ENCODE assay signal across 40 cellular contexts in genomic region chr4:189084671-189085070, GRCh38.
A peak's percentile ranks its signal among the peaks of the same experiment; 100 is the strongest.
DNase-seq lines count a peak whose midpoint lies in the region; ATAC-seq, FAIRE-seq and TF ChIP-seq lines count a peak whose summit lies in the region.
"Had no signal": no experiment of that assay in that cellular context is flagged by ENCODE, and none has a peak within 500 bp of the region (broad histone marks: within the 10 kb centered on the region; RNA-seq: fewer than 3 reads in every experiment).

No MANE protein-coding gene starts in this region.

- H3K4me3 ChIP-seq in HepG2 (replicated peaks in 1 of 3; ENCODE audit: insufficient read depth in 1 of 3, low read depth in 2 of 3, low read length in 3 of 3) (no peak overlapping the region), right lobe of liver (no peak overlapping the region), H1 (ENCODE audit: extremely low read depth in 1 of 4, insufficient read depth in 2 of 4, low read depth in 3 of 4, low read length in 4 of 4) (no peak overlapping the region), Peyer's patch (no peak overlapping the region)
- H3K4me3 ChIP-seq: A549, cardiac muscle cell, coronary artery, GM12878, HAP-1, SJCRH30, spleen had no signal

- TF ChIP-seq POLR2A in HepG2 (IDR thresholded peaks at IDR 0.05; ENCODE audit: insufficient read depth in 1 of 2, low read depth in 2 of 2, low read length in 2 of 2), result no peak
- TF ChIP-seq POLR2A in right lobe of liver (IDR thresholded peaks at IDR 0.05), result no peak
- no peak for TF ChIP-seq POLR2A in H1 (IDR thresholded peaks at IDR 0.05; ENCODE audit: control extremely low read depth in 1 of 2, low read depth in 2 of 2, low read length in 2 of 2)
- no peak for TF ChIP-seq POLR2A in Peyer's patch (IDR thresholded peaks at IDR 0.05)

- no TSS peak for BruUV-seq in HepG2 (replicated peaks; lab: Mats Ljungman, UMichigan)

- POLR2A ChIA-PET in HepG2 (lab: Yijun Ruan, JAX) (no interaction called here), H1 (lab: Charles Lee; ENCODE audit: partially characterized antibody) (no interaction called here)
- POLR2A ChIA-PET in CD4-positive, alpha-beta T cell (lab: Charles Lee), result no interaction called here

- CTCF ChIA-PET in HepG2 (lab: Yijun Ruan, JAX; ENCODE audit: low intra/inter-chr PET ratio, low total read pairs) (no interaction called here), H1 (lab: Charles Lee; ENCODE audit: partially characterized antibody) (interaction anchor here (0.7 to 2.8 kb wide), 7 partner anchors 11 to 302 kb away, joined by 3 to 17 read pairs (median 5); no protein-coding TSS in a partner anchor)
- CTCF ChIA-PET in CD4-positive, alpha-beta T cell (lab: Charles Lee), result no interaction called here

- in situ Hi-C loops in HepG2 (cut with HindIII; ENCODE audit: extremely low pct_ligation_motif_present, low pct_unique_long_range_greater_than_20kb), result no loop called here

- no peak for FAIRE-seq in HepG2 (lab: Jason Lieb, UNC)
- FAIRE-seq in H1 (lab: Jason Lieb, UNC), result peak; percentile 77
- FAIRE-seq: A549, astrocyte, D721Med, GM12878, keratinocyte had no signal

- no peak overlapping the region for H3K4me3 Mint-ChIP-seq in CD4-positive, alpha-beta T cell
- H3K4me3 Mint-ChIP-seq: activated CD8-positive, alpha-beta memory T cell treated with anti-CD3 and anti-CD28 coated beads, Interleukin-2, amount 10 ng/mL, durations not matched to agents 7 days and 5 days; activated T-cell treated with anti-CD3 and anti-CD28 coated beads, Interleukin-2, amount 50 U/mL, for 4 hours; CD4-positive, CD25-positive, alpha-beta regulatory T cell; mesothelial cell of epicardium had no signal

- no peak overlapping the region for H3K23ac ChIP-seq in H1 (ENCODE audit: insufficient read length)

- H2BK5ac ChIP-seq in H1 (ENCODE audit: low read depth, low read length), result no peak overlapping the region

- H2BK15ac ChIP-seq in H1 (ENCODE audit: low read length), result no peak overlapping the region

- H3K4me2 ChIP-seq in HepG2 (ENCODE audit: low read depth, low read length) (no peak overlapping the region), H1 (ENCODE audit: insufficient read depth in 1 of 2, low read depth in 2 of 2, low read length in 2 of 2) (no peak overlapping the region)
- H3K4me2 ChIP-seq: A549 had no signal

- H3K9ac ChIP-seq in HepG2 (ENCODE audit: insufficient read depth, low read depth, low read length), result no peak overlapping the region
- no peak overlapping the region for H3K9ac ChIP-seq in H1 (replicated peaks in 1 of 4; ENCODE audit: extremely low read depth in 1 of 4, low read depth in 3 of 4, low read length in 3 of 4)

- intact Hi-C loops in HepG2 (cut with micrococcal nuclease; ENCODE audit: unreplicated experiment), result no loop called here
- intact Hi-C loops in right lobe of liver (cut with DNase I), result no loop called here
- intact Hi-C loops in CD4-positive, alpha-beta T cell (cut with DNase I, micrococcal nuclease), result no loop called here

- H2BK12ac ChIP-seq in H1 (ENCODE audit: low read depth, low read length), result no peak overlapping the region

- no peak overlapping the region for H3K4ac ChIP-seq in H1 (replicated peaks; ENCODE audit: insufficient read length, low read depth, low read length)

- H3K27ac ChIP-seq in HepG2 (ENCODE audit: extremely low read length, insufficient read depth, low read length) (no peak overlapping the region), right lobe of liver (no peak overlapping the region), H1 (ENCODE audit: low read depth, low read length) (no peak overlapping the region), Peyer's patch (no peak overlapping the region)
- H3K27ac ChIP-seq in CD4-positive, alpha-beta T cell (ENCODE audit: low read depth, low read length), result no peak overlapping the region
- H3K27ac ChIP-seq: A549, cardiac muscle cell, coronary artery, neutrophil, SJCRH30, spleen had no signal

- H3K18ac ChIP-seq in H1 (ENCODE audit: extremely low read depth, low read length), result no peak overlapping the region

- no peak overlapping the region for H2BK20ac ChIP-seq in H1 (ENCODE audit: low read length)

- ATAC-seq in HepG2, result peak; percentile 56
- ATAC-seq in right lobe of liver, result no peak
- no peak for ATAC-seq in CD4-positive, alpha-beta T cell (ENCODE audit: poor library complexity)
- ATAC-seq: activated CD4-positive, CD25-positive, alpha-beta regulatory T cell treated with anti-CD3 and anti-CD28 coated beads, Interleukin-2, amount 50 U/mL, for 24 hours; activated CD8-positive, alpha-beta memory T cell treated with anti-CD3 and anti-CD28 coated beads, Interleukin-2, amount 10 ng/mL, durations not matched to agents 7 days and 5 days; activated T-cell treated with anti-CD3 and anti-CD28 coated beads, Interleukin-2, amount 50 U/mL, for 4 hours; GM12878; left ventricle myocardium superior; right cardiac atrium; stimulated activated naive CD8-positive, alpha-beta T cell treated with anti-CD3 and anti-CD28 coated beads, Interleukin-15, Interleukin-2, amounts not matched to agents 100 U/mL and 50 U/mL, for 24 hours had no signal

- TF ChIP-seq EP300 in HepG2 (IDR thresholded peaks at IDR 0.05; ENCODE audit: low read depth in 2 of 2, low read length in 2 of 2) (no peak), HepG2 (CRISPR knock-in tag; IDR thresholded peaks at IDR 0.05; ENCODE audit: borderline replicate concordance) (no peak), H1 (IDR thresholded peaks at IDR 0.05; ENCODE audit: borderline replicate concordance in 1 of 2, low read depth in 2 of 2, low read length in 2 of 2) (no peak)

- no peak overlapping the region for H4K91ac ChIP-seq in H1 (replicated peaks; ENCODE audit: insufficient read length, low read length)

- H3K4me1 ChIP-seq in HepG2 (ENCODE audit: insufficient read depth, low read length) (no peaks in the 10 kb centered on the region), right lobe of liver (no peaks in the 10 kb centered on the region), H1 (replicated peaks in 1 of 4; ENCODE audit: control insufficient read depth in 3 of 4, insufficient read depth in 4 of 4, low read length in 3 of 4) (peaks cover 0 to 2% (median 0%) of the 10 kb centered on the region in 4 experiments; a peak in 1 of 7 replicates), Peyer's patch (no peaks in the 10 kb centered on the region)
- H3K4me1 ChIP-seq: A549, HAP-1, SJCRH30, spleen had no signal

- 11% methylated on average over 4 of the region's 4 CpGs for WGBS in HepG2 (ENCODE audit: low lambda C conversion rate)
- WGBS in right lobe of liver (ENCODE audit: insufficient coverage, low coverage, low lambda C conversion rate, missing lambda C conversion rate), result 35% methylated on average over 4 of the region's 4 CpGs
- WGBS in H1 (ENCODE audit: extremely low coverage in 1 of 2, insufficient coverage in 1 of 2, insufficient read length in 1 of 2, insufficient replicate concordance in 2 of 2, low coverage in 1 of 2, low lambda C conversion rate in 2 of 2, missing lambda C conversion rate in 1 of 2), 2 experiments, result 69% methylated on average over 4 of the region's 4 CpGs; no CpG with 5 or more reads in 1 of the 2 experiments

- H3K79me2 ChIP-seq in HepG2 (ENCODE audit: insufficient read depth, low read length) (no peaks in the 10 kb centered on the region), H1 (ENCODE audit: control insufficient read depth in 1 of 2, insufficient read depth in 2 of 2, low read length in 2 of 2) (no peaks in the 10 kb centered on the region)

- no peak overlapping the region for H4K8ac ChIP-seq in H1 (ENCODE audit: extremely low read depth, insufficient read depth, low read length)

- H3K9me3 ChIP-seq in HepG2 (ENCODE audit: low read length) (no peaks in the 10 kb centered on the region), right lobe of liver (no peaks in the 10 kb centered on the region), H1 (ENCODE audit: insufficient read depth in 2 of 2, low read depth in 1 of 2, low read length in 1 of 2) (peaks cover 0 to 4% of the 10 kb centered on the region in 2 experiments; a peak in 1 of 4 replicates), Peyer's patch (no peaks in the 10 kb centered on the region)
- no peaks in the 10 kb centered on the region for H3K9me3 ChIP-seq in CD4-positive, alpha-beta T cell (ENCODE audit: control insufficient read depth, low read length)
- H3K9me3 ChIP-seq: A549, HAP-1, neutrophil, SJCRH30 had no signal

- no peaks in the 10 kb centered on the region for H3K79me1 ChIP-seq in H1 (ENCODE audit: low read depth, low read length)

- peaks cover 8% of the 10 kb centered on the region for H3K9me3 Mint-ChIP-seq in CD4-positive, alpha-beta T cell

- H4K20me1 ChIP-seq in HepG2 (ENCODE audit: insufficient read depth, low read length) (no peaks in the 10 kb centered on the region), H1 (replicated peaks in 1 of 2; ENCODE audit: control insufficient read depth in 1 of 2, insufficient read depth in 2 of 2, low read length in 2 of 2) (no peaks in the 10 kb centered on the region)

- TF ChIP-seq CTCF in HepG2 (CRISPR knock-in tag; IDR thresholded peaks at IDR 0.05) (no peak), right lobe of liver (IDR thresholded peaks at IDR 0.05) (no peak), H1 (IDR thresholded peaks at IDR 0.05; ENCODE audit: control extremely low read depth in 1 of 3, insufficient read depth in 1 of 3, low read depth in 1 of 3, low read length in 3 of 3) (peak; percentile 33 to 64 (median 55)), Peyer's patch (IDR thresholded peaks at IDR 0.05) (no peak)
- no peak for TF ChIP-seq CTCF in CD4-positive, alpha-beta T cell (IDR thresholded peaks at IDR 0.05)

- no peak overlapping the region for H2BK120ac ChIP-seq in H1 (replicated peaks; ENCODE audit: low read depth, low read length)

- H3K56ac ChIP-seq in H1 (replicated peaks; ENCODE audit: insufficient read length, low read depth, low read length), result no peak overlapping the region

- no peak overlapping the region for H3K14ac ChIP-seq in H1 (ENCODE audit: insufficient read length)

- no peaks in the 10 kb centered on the region for H3K36me3 ChIP-seq in HepG2 (replicated peaks in 1 of 2; ENCODE audit: control insufficient read depth in 1 of 2, insufficient read depth in 2 of 2, low read length in 2 of 2)
- no peaks in the 10 kb centered on the region for H3K36me3 ChIP-seq in right lobe of liver
- H3K36me3 ChIP-seq in H1 (ENCODE audit: control insufficient read depth in 2 of 4, insufficient read depth in 4 of 4, low read length in 3 of 4), result no peaks in the 10 kb centered on the region
- no peaks in the 10 kb centered on the region for H3K36me3 ChIP-seq in Peyer's patch
- H3K36me3 ChIP-seq: cardiac muscle cell, HAP-1, neutrophil, SJCRH30, spleen had no signal

- H3K27me3 ChIP-seq in HepG2 (ENCODE audit: control insufficient read depth in 1 of 2, insufficient read depth in 2 of 2, low read length in 2 of 2) (no peaks in the 10 kb centered on the region), right lobe of liver (no peaks in the 10 kb centered on the region), H1 (replicated peaks in 1 of 4; ENCODE audit: control insufficient read depth in 3 of 4, extremely low read depth in 1 of 4, insufficient read depth in 3 of 4, low read length in 3 of 4) (no peaks in the 10 kb centered on the region), Peyer's patch (no peaks in the 10 kb centered on the region)
- no peaks in the 10 kb centered on the region for H3K27me3 ChIP-seq in CD4-positive, alpha-beta T cell (ENCODE audit: control insufficient read depth, insufficient read depth, low read length)
- H3K27me3 ChIP-seq: cardiac muscle cell, neutrophil, SJCRH30, spleen had no signal

- TF ChIP-seq RAD21 in HepG2 (CRISPR knock-in tag; IDR thresholded peaks at IDR 0.05) (no peak), H1 (IDR thresholded peaks at IDR 0.05 in 1 of 2, conservative IDR thresholded peaks at IDR 0.05 in 1 of 2; ENCODE audit: low read depth in 2 of 2, low read length in 2 of 2) (peak; percentile 18 to 46; a peak in 3 of 4 replicates)

- no peaks in the 10 kb centered on the region for H3K36me3 Mint-ChIP-seq in CD4-positive, alpha-beta T cell (ENCODE audit: low read depth)
- H3K36me3 Mint-ChIP-seq: activated CD8-positive, alpha-beta memory T cell treated with anti-CD3 and anti-CD28 coated beads, Interleukin-2, amount 10 ng/mL, durations not matched to agents 7 days and 5 days; CD4-positive, CD25-positive, alpha-beta regulatory T cell; mesothelial cell of epicardium had no signal

- H2AK5ac ChIP-seq in H1 (ENCODE audit: low read depth, low read length), result no peak overlapping the region

- no peaks in the 10 kb centered on the region for H3K4me1 Mint-ChIP-seq in CD4-positive, alpha-beta T cell (ENCODE audit: low read depth)
- H3K4me1 Mint-ChIP-seq: activated CD8-positive, alpha-beta memory T cell treated with anti-CD3 and anti-CD28 coated beads, Interleukin-2, amount 10 ng/mL, durations not matched to agents 7 days and 5 days; CD4-positive, CD25-positive, alpha-beta regulatory T cell; mesothelial cell of epicardium had no signal

- no peaks in the 10 kb centered on the region for H3K23me2 ChIP-seq in H1 (ENCODE audit: low read depth, low read length)

- H4K5ac ChIP-seq in H1 (ENCODE audit: insufficient read length, low read depth, low read length), result no peak overlapping the region

- DNase-seq in HepG2 (ENCODE audit: low spot score), result no peak
- no peak for DNase-seq in right lobe of liver
- peak; percentile 20 for DNase-seq in NAMALWA (ENCODE audit: low spot score)
- no peak for DNase-seq in H1 (ENCODE audit: low read depth in 1 of 2, low spot score in 2 of 2)
- DNase-seq in Peyer's patch, result no peak
- no peak for DNase-seq in DMS 273 treated with DMSO at 0.1 percent for 48 hours (lab: John Stamatoyannopoulos, UW)
- DNase-seq in HK-2 (ENCODE audit: unreplicated experiment), result no peak
- no peak for DNase-seq in CD4-positive, alpha-beta T cell
- DNase-seq: activated CD4-positive, alpha-beta T cell treated with anti-CD3 and anti-CD28 coated beads, Interleukin-2, amount 50 U/mL, for 4 hours; activated CD8-positive, alpha-beta memory T cell treated with anti-CD3 and anti-CD28 coated beads, Interleukin-2, amount 10 ng/mL, durations not matched to agents 7 days and 5 days; activated gamma-delta T cell treated with Interleukin-2 at 50 U/mL for 16 hours; activated T-cell treated with anti-CD3 and anti-CD28 coated beads, Interleukin-2, amount 50 U/mL, for 4 hours; CD4-positive, CD25-positive, alpha-beta regulatory T cell; effector memory CD4-positive, alpha-beta T cell; EL; IMR-90; left ventricle myocardium superior; NCI-H1436; NCI-H2081 treated with DMSO at 0.1 percent for 48 hours; NCI-H226; NCI-H526 treated with DMSO at 0.1 percent for 48 hours; posterior cingulate gyrus; right cardiac atrium; RPMI8226; SJCRH30; spleen; stimulated activated CD4-positive, alpha-beta T cell treated with anti-CD3 and anti-CD28 coated beads, Interleukin-2, amount 100 ng/mL, for 24 hours; stimulated activated naive CD8-positive, alpha-beta T cell treated with anti-CD3 and anti-CD28 coated beads, Interleukin-15, Interleukin-2, amounts not matched to agents 100 U/mL and 50 U/mL, for 24 hours; T-helper 1 cell had no signal

- H3K27me3 Mint-ChIP-seq in CD4-positive, alpha-beta T cell, result no peaks in the 10 kb centered on the region
- H3K27me3 Mint-ChIP-seq: activated CD8-positive, alpha-beta memory T cell treated with anti-CD3 and anti-CD28 coated beads, Interleukin-2, amount 10 ng/mL, durations not matched to agents 7 days and 5 days; CD4-positive, CD25-positive, alpha-beta regulatory T cell had no signal

- no peak overlapping the region for H3K27ac Mint-ChIP-seq in CD4-positive, alpha-beta T cell
- H3K27ac Mint-ChIP-seq: activated CD8-positive, alpha-beta memory T cell treated with anti-CD3 and anti-CD28 coated beads, Interleukin-2, amount 10 ng/mL, durations not matched to agents 7 days and 5 days; CD4-positive, CD25-positive, alpha-beta regulatory T cell; mesothelial cell of epicardium had no signal

- no peak overlapping the region for H2AFZ ChIP-seq in HepG2 (ENCODE audit: low read length)
- H2AFZ ChIP-seq in H1 (ENCODE audit: low read length), result no peak overlapping the region

Comparison
In these comparisons a context has a peak if more than half of its experiments do, and no peak if none do; other contexts are left out.
1. CTCF ChIP-seq: peak in H1 (3 of 3); none in HepG2 (single experiment), right lobe of liver (0 of 4), Peyer's patch (0 of 6) and CD4-positive, alpha-beta T cell (single experiment).
2. Of the 41 proteins assayed by ChIP-seq in both HepG2 and H1: peak only in HepG2: none; only in H1: CTCF, MAX, RAD21 and USF2; in both: none; in neither: 37.